In genomic region chr15:91243806-91244205, GRCh38 we compare ENCODE assay signal across 22 cellular contexts.
"Had no signal": no experiment of that assay in that cellular context is flagged by ENCODE, and none has a peak within 500 bp of the region (broad histone marks: within the 10 kb centered on the region; RNA-seq: fewer than 3 reads in every experiment).

No MANE protein-coding gene starts in this region.

- H3K27ac ChIP-seq: esophagus muscularis mucosa, heart left ventricle, neural progenitor cell, right lobe of liver, skin epidermis, stomach, suprapubic skin, tibial nerve had no signal

- ATAC-seq: activated naive CD4-positive, alpha-beta T cell treated with anti-CD3 and anti-CD28 coated beads, Interleukin-2, amount 50 U/mL, for 72 hours; activated T-helper 17 cell treated with anti-CD3 and anti-CD28 coated beads, Interleukin-2, amount 50 U/mL, for 72 hours; heart left ventricle; left colon; naive thymus-derived CD8-positive, alpha-beta T cell; right lobe of liver; WTC11 had no signal

- H3K4me3 ChIP-seq: esophagus muscularis mucosa, heart left ventricle, lung, neural progenitor cell, right lobe of liver, skin epidermis, stomach, suprapubic skin, tibial nerve had no signal

- H3K9me3 ChIP-seq: esophagus muscularis mucosa, heart left ventricle, right lobe of liver, stomach, suprapubic skin, tibial nerve had no signal

- DNase-seq: activated CD4-positive, alpha-beta T cell treated with anti-CD3 and anti-CD28 coated beads, Interleukin-2, amount 50 U/mL, for 4 hours; activated CD8-positive, alpha-beta memory T cell treated with anti-CD3 and anti-CD28 coated beads for 24 hours; activated CD8-positive, alpha-beta memory T cell treated with anti-CD3 and anti-CD28 coated beads, Interleukin-2, amount 50 U/mL, for 4 hours; activated T-cell treated with anti-CD3 and anti-CD28 coated beads, Interleukin-2, amount 50 U/mL, for 24 hours; aorta; effector memory CD4-positive, alpha-beta T cell; heart left ventricle; left colon; naive thymus-derived CD8-positive, alpha-beta T cell; posterior cingulate gyrus; right lobe of liver; stimulated activated CD4-positive, alpha-beta T cell treated with anti-CD3 and anti-CD28 coated beads, Interleukin-1b, Interleukin-23, amount 100 ng/mL, for 48 hours; stomach had no signal

- H3K27me3 ChIP-seq: esophagus muscularis mucosa, right lobe of liver, suprapubic skin, tibial nerve had no signal

- H3K36me3 ChIP-seq: esophagus muscularis mucosa, heart left ventricle, neural progenitor cell, right lobe of liver, stomach, suprapubic skin, tibial nerve had no signal

- H3K4me1 ChIP-seq: right lobe of liver, stomach, suprapubic skin had no signal
